ENCODE assay signal across 8 cellular contexts in genomic region chr6:85677243-85677956, GRCh38. TPM values are rescaled to one million over a fixed set of nuclear protein-coding genes. Genes with fewer than 3 reads are reported as not detected.
DNase-seq lines count a peak whose midpoint lies in the region; ATAC-seq, FAIRE-seq and TF ChIP-seq lines count a peak whose summit lies in the region.

No MANE protein-coding gene starts in this region.

- H3K27ac ChIP-seq in small intestine (ENCODE audit: low read depth in 1 of 2, low read length in 1 of 2), result no peak overlapping the region

- CTCF ChIA-PET in activated CD8-positive, alpha-beta T cell treated with anti-CD3 and anti-CD28 coated beads, Interleukin-2, amount 10 ng/mL, durations not matched to agents 7 days and 5 days (lab: Charles Lee), result interaction anchor here (0.7 to 5.2 kb wide), 5 partner anchors 8 to 438 kb away, joined by 4 to 106 read pairs (median 12); partner anchors contain the start of gene SYNCRIP

- H3K36me3 Mint-ChIP-seq in activated CD8-positive, alpha-beta T cell treated with anti-CD3 and anti-CD28 coated beads, Interleukin-2, amount 10 ng/mL, durations not matched to agents 7 days and 5 days (ENCODE audit: low read depth), result peaks cover 75% of the 10 kb centered on the region

- H3K9me3 ChIP-seq in iPS-15b (ENCODE audit: control insufficient read depth, insufficient read depth, low read length) (no peaks in the 10 kb centered on the region), small intestine (ENCODE audit: control insufficient read depth, low read depth) (no peaks in the 10 kb centered on the region)

- peak overlapping the region; percentile 89 for H3K27ac Mint-ChIP-seq in activated CD8-positive, alpha-beta T cell treated with anti-CD3 and anti-CD28 coated beads, Interleukin-2, amount 10 ng/mL, durations not matched to agents 7 days and 5 days

- TF ChIP-seq POLR2A in H54 (IDR thresholded peaks at IDR 0.05; ENCODE audit: low read depth, low read length) (no peak), GM18505 (IDR thresholded peaks at IDR 0.05; ENCODE audit: borderline replicate concordance, extremely low read depth, insufficient read depth, insufficient read length) (no peak)

- peaks cover 62% of the 10 kb centered on the region for H3K4me1 Mint-ChIP-seq in activated CD8-positive, alpha-beta T cell treated with anti-CD3 and anti-CD28 coated beads, Interleukin-2, amount 10 ng/mL, durations not matched to agents 7 days and 5 days (ENCODE audit: low read depth)

- no peaks in the 10 kb centered on the region for H3K27me3 Mint-ChIP-seq in activated CD8-positive, alpha-beta T cell treated with anti-CD3 and anti-CD28 coated beads, Interleukin-2, amount 10 ng/mL, durations not matched to agents 7 days and 5 days (ENCODE audit: low read depth)

- H3K36me3 ChIP-seq in iPS-15b (ENCODE audit: control insufficient read depth, insufficient read depth, low read length) (peaks cover 15% of the 10 kb centered on the region), small intestine (ENCODE audit: control insufficient read depth in 2 of 2, insufficient read depth in 2 of 2, low read length in 2 of 2) (peaks cover 0 to 4% of the 10 kb centered on the region in 2 donors)

- H3K9ac ChIP-seq in iPS-15b (ENCODE audit: low read depth, low read length), result peak overlapping the region; percentile 100

- H3K9me3 Mint-ChIP-seq in activated CD8-positive, alpha-beta T cell treated with anti-CD3 and anti-CD28 coated beads, Interleukin-2, amount 10 ng/mL, durations not matched to agents 7 days and 5 days (ENCODE audit: insufficient read depth), result peaks cover 8% of the 10 kb centered on the region

- POLR2A ChIA-PET in activated CD8-positive, alpha-beta T cell treated with anti-CD3 and anti-CD28 coated beads, Interleukin-2, amount 10 ng/mL, durations not matched to agents 7 days and 5 days (lab: Charles Lee), result interaction anchor here (0.6 to 5.8 kb wide), 26 partner anchors 7 to 316 kb away, joined by 3 to 501 read pairs (median 8); partner anchors contain the start of genes NT5E, SNX14 and SYNCRIP

- 0% methylated on average over 12 of the region's 12 CpGs for WGBS in small intestine, 3 donors

- H3K4me3 Mint-ChIP-seq in activated CD8-positive, alpha-beta T cell treated with anti-CD3 and anti-CD28 coated beads, Interleukin-2, amount 10 ng/mL, durations not matched to agents 7 days and 5 days, result peak overlapping the region; percentile 98

- DNase-seq in AG10803 (ENCODE audit: low read depth) (peak; percentile 34), H54 (ENCODE audit: insufficient read length, low spot score) (no peak), small intestine (peak; percentile 19), AG08395 (ENCODE audit: low spot score) (no peak), NCI-H1436 (lab: John Stamatoyannopoulos, UW) (no peak)
- DNase-seq in activated CD8-positive, alpha-beta T cell treated with anti-CD3 and anti-CD28 coated beads, Interleukin-2, amount 10 ng/mL, durations not matched to agents 7 days and 5 days, result no peak

- no peak for ATAC-seq in activated CD8-positive, alpha-beta T cell treated with anti-CD3 and anti-CD28 coated beads, Interleukin-2, amount 10 ng/mL, durations not matched to agents 7 days and 5 days
- no peak for ATAC-seq in GM18505 (IDR thresholded peaks at IDR 0.05; ENCODE audit: unreplicated experiment)

- peaks cover 5% of the 10 kb centered on the region for H3K4me1 ChIP-seq in iPS-15b (ENCODE audit: control insufficient read depth, insufficient read depth, low read length)
- H3K4me1 ChIP-seq in small intestine (ENCODE audit: control insufficient read depth in 2 of 2, insufficient read depth in 1 of 2, low read depth in 1 of 2, low read length in 1 of 2), result peaks cover 0 to 9% of the 10 kb centered on the region in 2 donors

- peak overlapping the region; percentile 81 for H3K4me3 ChIP-seq in AG10803 (ENCODE audit: low read length)
- H3K4me3 ChIP-seq in iPS-15b (ENCODE audit: low read depth, low read length), result peak overlapping the region; percentile 99
- H3K4me3 ChIP-seq in small intestine (ENCODE audit: low read depth in 1 of 2, low read length in 2 of 2), result peak overlapping the region; percentile 82 to 84

- H3K27me3 ChIP-seq in iPS-15b (ENCODE audit: control insufficient read depth, insufficient read depth, low read length), result no peaks in the 10 kb centered on the region
- H3K27me3 ChIP-seq in small intestine (ENCODE audit: control insufficient read depth in 2 of 2, insufficient read depth in 2 of 2, low read length in 2 of 2), result no peaks in the 10 kb centered on the region

- FAIRE-seq in H54 (lab: Jason Lieb, UNC), result peak; percentile 30
- FAIRE-seq in small intestine (lab: Jason Lieb, UNC), result no peak

- peak; percentile 45 for TF ChIP-seq CTCF in AG10803 (conservative IDR thresholded peaks at IDR 0.05; ENCODE audit: low read length)

RNA-seq across cellular contexts. Expression of gene SYNCRIP, which starts 34.7 kb away (rescaled TPM):
- 100 to 1,000 TPM; 136 to 137 TPM for total RNA-seq in activated CD8-positive, alpha-beta T cell treated with anti-CD3 and anti-CD28 coated beads, Interleukin-2, amount 10 ng/mL, durations not matched to agents 7 days and 5 days
- polyA plus RNA-seq in small intestine, result 10 to 100 TPM; 23.0 to 55.5 (median 27.3) TPM

Comparison
In these comparisons a context has a peak if more than half of its experiments do, and no peak if none do; other contexts are left out.
1. DNase-seq: peak in AG10803 (single experiment) and small intestine (single experiment); none in H54 (single experiment), activated CD8-positive, alpha-beta T cell treated with anti-CD3 and anti-CD28 coated beads, Interleukin-2, amount 10 ng/mL, durations not matched to agents 7 days and 5 days (single experiment), AG08395 (single experiment) and NCI-H1436 (single experiment).
2. Peak in every context shown above with its lines, with median percentiles within 50 percentile points of each other: H3K4me3 ChIP-seq.